In genomic region chr10:90745565-90745964, GRCh38 we compare ENCODE assay signal across 16 cellular contexts.
"Had no signal": no experiment of that assay in that cellular context is flagged by ENCODE, and none has a peak within 500 bp of the region (broad histone marks: within the 10 kb centered on the region; RNA-seq: fewer than 3 reads in every experiment).

No MANE protein-coding gene starts in this region.

- ATAC-seq: heart left ventricle, left ventricle myocardium superior, natural killer cell, WTC11 had no signal

- DNase-seq: activated naive CD4-positive, alpha-beta T cell; activated T-cell treated with anti-CD3 and anti-CD28 coated beads, Interleukin-2, amount 50 U/mL, for 1 hour; adrenal gland; brain microvascular endothelial cell; caudate nucleus; effector memory CD4-positive, alpha-beta T cell; heart left ventricle; left ventricle myocardium superior; mammary epithelial cell; natural killer cell; right cardiac atrium; stimulated activated CD4-positive, alpha-beta T cell treated with anti-CD3 and anti-CD28 coated beads, Interleukin-1b, Interleukin-23, amount 100 ng/mL, for 48 hours; substantia nigra; T1000; tibial artery had no signal
